In the genomic region with DNA sequence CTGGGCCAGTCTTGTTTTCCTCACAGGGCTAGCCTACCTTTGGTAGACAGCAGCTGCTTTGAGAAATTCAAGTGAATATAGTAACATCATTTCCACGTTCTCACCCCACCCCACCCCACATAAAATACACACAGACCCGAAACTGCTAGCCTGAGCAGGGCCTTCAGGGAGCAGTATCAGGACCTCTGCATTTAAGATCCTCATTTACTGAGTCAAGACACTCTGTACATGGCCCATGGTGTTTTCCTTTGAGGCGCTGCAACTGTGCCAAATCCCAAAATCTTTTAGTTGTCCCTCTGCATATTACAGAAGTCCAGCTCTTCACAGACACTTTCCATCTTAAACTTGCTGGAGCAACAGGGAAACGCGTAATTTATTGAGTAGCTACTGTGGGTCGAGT, we compare ENCODE assay signal across 17 cellular contexts. TPM values are rescaled to one million over a fixed set of nuclear protein-coding genes. Genes with fewer than 3 reads are reported as not detected.
DNase-seq lines count a peak whose midpoint lies in the region; ATAC-seq, FAIRE-seq and TF ChIP-seq lines count a peak whose summit lies in the region.
"Had no signal": no experiment of that assay in that cellular context is flagged by ENCODE, and none has a peak within 500 bp of the region (broad histone marks: within the 10 kb centered on the region; RNA-seq: fewer than 3 reads in every experiment).

No MANE protein-coding gene starts in this region.

- H3K9ac ChIP-seq in HepG2 (ENCODE audit: insufficient read depth, low read depth, low read length), result no peak overlapping the region
- H3K9ac ChIP-seq: KMS-11 had no signal

- FAIRE-seq in HepG2 (lab: Jason Lieb, UNC), result no peak
- FAIRE-seq: A204.1 had no signal

- H3K36me3 Mint-ChIP-seq in immature natural killer cell, result peaks cover 2 to 16% (median 7%) of the 10 kb centered on the region in 3 donors
- peaks cover 25% of the 10 kb centered on the region for H3K36me3 Mint-ChIP-seq in nephron progenitor cell (ENCODE audit: low read depth)

- H4K20me1 ChIP-seq in HepG2 (ENCODE audit: insufficient read depth, low read length), result no peaks in the 10 kb centered on the region

- H3K4me1 ChIP-seq in HepG2 (ENCODE audit: insufficient read depth, low read length) (peaks cover 11% of the 10 kb centered on the region), right lobe of liver (no peaks in the 10 kb centered on the region), A673 (ENCODE audit: insufficient read depth, low read length, poor library complexity, severe bottlenecking) (no peaks in the 10 kb centered on the region)

- peak overlapping the region in 4 of 5 donors; percentile 31 to 58 (median 44) for H3K4me3 Mint-ChIP-seq in immature natural killer cell
- H3K4me3 Mint-ChIP-seq in nephron progenitor cell, result no peak overlapping the region
- H3K4me3 Mint-ChIP-seq: CD4-positive, alpha-beta T cell; GM23338 had no signal

- H3K27ac Mint-ChIP-seq in immature natural killer cell (peak overlapping the region in 4 of 6 donors; percentile 7 to 57 (median 23)), nephron progenitor cell (peak overlapping the region; percentile 68)
- H3K27ac Mint-ChIP-seq: CD4-positive, alpha-beta T cell; GM23338 had no signal

- H3K27me3 Mint-ChIP-seq in immature natural killer cell (ENCODE audit: low read depth in 3 of 3) (peaks cover 5 to 12% (median 11%) of the 10 kb centered on the region in 3 donors), nephron progenitor cell (ENCODE audit: low read depth, poor library complexity) (peaks cover 5% of the 10 kb centered on the region)
- H3K27me3 Mint-ChIP-seq: CD4-positive, alpha-beta T cell had no signal

- TF ChIP-seq RAD21 in HepG2 (CRISPR knock-in tag; IDR thresholded peaks at IDR 0.05), result no peak

- ATAC-seq in HepG2, result no peak
- ATAC-seq in right lobe of liver, result no peak
- no peak for ATAC-seq in GM21737 (IDR thresholded peaks at IDR 0.05; ENCODE audit: unreplicated experiment)
- ATAC-seq: GM23338 had no signal

- no peak for DNase-seq in HepG2 (ENCODE audit: low spot score)
- no peak for DNase-seq in right lobe of liver
- no peak for DNase-seq in immature natural killer cell
- no peak for DNase-seq in nephron progenitor cell
- no peak for DNase-seq in HCEC 1CT
- DNase-seq in A673 (ENCODE audit: low spot score), result no peak
- DNase-seq: AML-193; CD4-positive, alpha-beta T cell; DMS79; GDM1; H7 had no signal

- H3K27ac ChIP-seq in HepG2 (ENCODE audit: extremely low read length, insufficient read depth, low read length) (no peak overlapping the region), right lobe of liver (no peak overlapping the region), KOPT-K1 (ENCODE audit: low read depth, low read length, poor library complexity, severe bottlenecking) (peak overlapping the region; percentile 88), A673 (ENCODE audit: low read depth, low read length, poor library complexity, severe bottlenecking) (no peak overlapping the region)
- H3K27ac ChIP-seq: C4-2B, KMS-11 had no signal

- TF ChIP-seq EP300 in HepG2 (IDR thresholded peaks at IDR 0.05; ENCODE audit: low read depth in 2 of 2, low read length in 2 of 2) (no peak), HepG2 (CRISPR knock-in tag; IDR thresholded peaks at IDR 0.05; ENCODE audit: borderline replicate concordance) (no peak)

- TF ChIP-seq CTCF in HepG2 (CRISPR knock-in tag; IDR thresholded peaks at IDR 0.05) (no peak), right lobe of liver (IDR thresholded peaks at IDR 0.05) (no peak), nephron progenitor cell (IDR thresholded peaks at IDR 0.05) (no peak), A673 (conservative IDR thresholded peaks at IDR 0.05; ENCODE audit: low read depth, low read length) (no peak)

- H3K27me3 ChIP-seq in HepG2 (ENCODE audit: control insufficient read depth in 1 of 2, insufficient read depth in 2 of 2, low read length in 2 of 2), result no peaks in the 10 kb centered on the region
- no peaks in the 10 kb centered on the region for H3K27me3 ChIP-seq in right lobe of liver
- no peaks in the 10 kb centered on the region for H3K27me3 ChIP-seq in A673 (replicated peaks; ENCODE audit: insufficient read depth, low read depth, low read length, poor library complexity)

- in situ Hi-C loops in HepG2 (cut with HindIII; ENCODE audit: extremely low pct_ligation_motif_present, low pct_unique_long_range_greater_than_20kb), result no loop called here

- no peaks in the 10 kb centered on the region for H3K79me2 ChIP-seq in HepG2 (ENCODE audit: insufficient read depth, low read length)

- H2AFZ ChIP-seq in HepG2 (ENCODE audit: low read length), result no peak overlapping the region
- H2AFZ ChIP-seq: GM23338 had no signal

- CTCF ChIA-PET in HepG2 (lab: Yijun Ruan, JAX; ENCODE audit: low intra/inter-chr PET ratio, low total read pairs), result no interaction called here
- CTCF ChIA-PET in A673 (lab: Charles Lee), result no interaction called here

- no peak overlapping the region for H3K4me2 ChIP-seq in HepG2 (ENCODE audit: low read depth, low read length)
- H3K4me2 ChIP-seq: GM23338, KMS-11 had no signal

- H3K4me1 Mint-ChIP-seq in immature natural killer cell, result peaks cover 50 to 56% of the 10 kb centered on the region in 2 donors
- peaks cover 25% of the 10 kb centered on the region for H3K4me1 Mint-ChIP-seq in nephron progenitor cell

- POLR2A ChIA-PET in HepG2 (lab: Yijun Ruan, JAX), result no interaction called here
- POLR2A ChIA-PET in A673 (lab: Charles Lee; ENCODE audit: low non-redundant PET), result no interaction called here

- intact Hi-C loops in HepG2 (cut with micrococcal nuclease; ENCODE audit: unreplicated experiment) (no loop called here), right lobe of liver (cut with DNase I) (no loop called here), A673 (cut with micrococcal nuclease; ENCODE audit: unreplicated experiment) (no loop called here)

- TF ChIP-seq POLR2A in HepG2 (IDR thresholded peaks at IDR 0.05; ENCODE audit: insufficient read depth in 1 of 2, low read depth in 2 of 2, low read length in 2 of 2) (no peak), right lobe of liver (IDR thresholded peaks at IDR 0.05) (no peak)

- BruUV-seq in HepG2 (replicated peaks; lab: Mats Ljungman, UMichigan), result no TSS peak
- no TSS peak for BruUV-seq in A673 (replicated peaks; lab: Mats Ljungman, UMichigan)

- H3K9me3 Mint-ChIP-seq in immature natural killer cell, result no peaks in the 10 kb centered on the region
- no peaks in the 10 kb centered on the region for H3K9me3 Mint-ChIP-seq in nephron progenitor cell
- H3K9me3 Mint-ChIP-seq: CD4-positive, alpha-beta T cell; GM23338 had no signal

- no peak overlapping the region for H3K4me3 ChIP-seq in HepG2 (replicated peaks in 1 of 3; ENCODE audit: insufficient read depth in 1 of 3, low read depth in 2 of 3, low read length in 3 of 3)
- H3K4me3 ChIP-seq in right lobe of liver, result no peak overlapping the region
- no peak overlapping the region for H3K4me3 ChIP-seq in A673 (ENCODE audit: low read depth, low read length, poor library complexity, severe bottlenecking)
- H3K4me3 ChIP-seq: GM23338 had no signal

- WGBS in HepG2 (ENCODE audit: low lambda C conversion rate), result 94% methylated on average over 6 of the region's 6 CpGs
- 82% methylated on average over 5 of the region's 6 CpGs for WGBS in right lobe of liver (ENCODE audit: insufficient coverage, low coverage, low lambda C conversion rate, missing lambda C conversion rate)

- H3K36me3 ChIP-seq in HepG2 (replicated peaks in 1 of 2; ENCODE audit: control insufficient read depth in 1 of 2, insufficient read depth in 2 of 2, low read length in 2 of 2) (peaks cover 2 to 6% of the 10 kb centered on the region in 2 experiments; a peak in 4 of 5 replicates), right lobe of liver (peaks cover 0 to 10% (median 0%) of the 10 kb centered on the region in 4 donors), KOPT-K1 (ENCODE audit: insufficient read depth, low read length) (peaks cover 7% of the 10 kb centered on the region), A673 (ENCODE audit: insufficient read depth, low read length, poor library complexity, severe bottlenecking) (peaks cover 10% of the 10 kb centered on the region)

- H3K9me3 ChIP-seq in HepG2 (ENCODE audit: low read length) (no peaks in the 10 kb centered on the region), right lobe of liver (no peaks in the 10 kb centered on the region), KOPT-K1 (ENCODE audit: insufficient read depth, low read length, poor library complexity, severe bottlenecking) (no peaks in the 10 kb centered on the region), A673 (ENCODE audit: low read depth, low read length, poor library complexity, severe bottlenecking) (no peaks in the 10 kb centered on the region)

TF ChIP-seq in HepG2, 621 proteins besides CTCF, POLR2A, EP300 and RAD21:
- TF ChIP-seq RBM22 (optimal IDR thresholded peaks at IDR 0.05; ENCODE audit: low read length) (peak; percentile 31), PCBP2 (optimal IDR thresholded peaks at IDR 0.05; ENCODE audit: low read depth, low read length, poor library complexity, severe bottlenecking) (no peak), MTF1 (CRISPR knock-in tag; IDR thresholded peaks at IDR 0.05) (no peak)

RNA-seq across cellular contexts. Expression of a gene that starts 43.0 kb away (rescaled TPM):
- total RNA-seq in HepG2 (2016; rRNA removed; fragmentation: Illumina TruSeq; extraction: Trizol) (147 and 234 TPM in 2 replicates), right lobe of liver (10 to 100 TPM; 69.8 to 90.6 (median 85.4) TPM), A673 (2021) (165 and 167 TPM in 2 replicates)
- total RNA-seq in HepG2 (2016; cell fraction: cytosol; rRNA removed; fragmentation: Illumina TruSeq; extraction: Trizol; ENCODE audit: low read depth), result 53.1 and 56.4 TPM in 2 replicates
- total RNA-seq in HepG2 (2016; cell fraction: insoluble cytoplasmic fraction; rRNA removed; fragmentation: Illumina TruSeq; extraction: Trizol), result 146 and 243 TPM in 2 replicates
- 92.1 and 96.2 TPM in 2 replicates for total RNA-seq in HepG2 (2016; cell fraction: membrane; rRNA removed; fragmentation: Illumina TruSeq; extraction: Trizol)
- 70.0 and 78.0 TPM in 2 replicates for total RNA-seq in HepG2 (2016; cell fraction: nucleus; rRNA removed; fragmentation: Illumina TruSeq; extraction: Trizol)
- polyA plus RNA-seq in HepG2 (2011; rRNA removed) (87.5 and 118 TPM in 2 replicates), immature natural killer cell (10 to 100 TPM; 52.7 to 69.4 (median 59.2) TPM)
- polyA plus RNA-seq in HepG2 (2011; cell fraction: cytosol; rRNA removed), result 51.7 and 73.6 TPM in 2 replicates
- polyA plus RNA-seq in HepG2 (2011; cell fraction: nucleus; rRNA removed), result 20.7 and 24.8 TPM in 2 replicates
- 124 and 156 TPM in 2 replicates for polyA plus RNA-seq in HepG2 (2012)
- 62.3 and 69.2 TPM in 2 replicates for polyA plus RNA-seq in HepG2 (2016; cell fraction: cytosol; fragmentation: Illumina TruSeq; extraction: Trizol; ENCODE audit: low read depth)
- 282 and 300 TPM in 2 replicates for polyA plus RNA-seq in HepG2 (2016; cell fraction: insoluble cytoplasmic fraction; fragmentation: Illumina TruSeq; extraction: Trizol; ENCODE audit: low read depth)
- polyA plus RNA-seq in HepG2 (2016; cell fraction: membrane; fragmentation: Illumina TruSeq; extraction: Trizol; ENCODE audit: low read depth), result 93.3 and 95.7 TPM in 2 replicates
- 102 and 106 TPM in 2 replicates for polyA plus RNA-seq in HepG2 (2016; cell fraction: nucleus; fragmentation: Illumina TruSeq; extraction: Trizol; ENCODE audit: insufficient read depth, low read depth)
- polyA minus RNA-seq in HepG2 (2011; rRNA and poly(A)+ RNA removed; ENCODE audit: low replicate concordance), result 20.2 and 23.9 TPM in 2 replicates
- 58.6 and 65.4 TPM in 2 replicates for polyA minus RNA-seq in HepG2 (2011; cell fraction: cytosol; rRNA and poly(A)+ RNA removed)
- 33.9 and 53.6 TPM in 2 replicates for polyA minus RNA-seq in HepG2 (2011; cell fraction: nucleus; rRNA and poly(A)+ RNA removed)
